ENCODE assay signal across 13 cellular contexts in genomic region chrY:13149148-13149547, GRCh38.
DNase-seq lines count a peak whose midpoint lies in the region; ATAC-seq, FAIRE-seq and TF ChIP-seq lines count a peak whose summit lies in the region.
"Had no signal": no experiment of that assay in that cellular context is flagged by ENCODE, and none has a peak within 500 bp of the region (broad histone marks: within the 10 kb centered on the region; RNA-seq: fewer than 3 reads in every experiment).

No MANE protein-coding gene starts in this region.

- no peak overlapping the region for H3K4me2 ChIP-seq in osteoblast (ENCODE audit: insufficient read depth, low read length)

- no peaks in the 10 kb centered on the region for H3K79me2 ChIP-seq in osteoblast (ENCODE audit: insufficient read depth, low read length)

- H3K27ac ChIP-seq in small intestine (ENCODE audit: low read depth in 1 of 2, low read length in 1 of 2), result no peak overlapping the region
- no peak overlapping the region for H3K27ac ChIP-seq in osteoblast (ENCODE audit: low read depth, low read length)
- H3K27ac ChIP-seq: cardiac muscle cell had no signal

- H3K9me3 ChIP-seq in small intestine (ENCODE audit: control insufficient read depth, low read depth) (no peaks in the 10 kb centered on the region), osteoblast (ENCODE audit: low read depth, low read length) (no peaks in the 10 kb centered on the region)

- H3K27me3 ChIP-seq in small intestine (ENCODE audit: control insufficient read depth in 2 of 2, insufficient read depth in 2 of 2, low read length in 2 of 2), result no peaks in the 10 kb centered on the region
- H3K27me3 ChIP-seq in osteoblast (ENCODE audit: insufficient read depth, low read length), result no peaks in the 10 kb centered on the region
- H3K27me3 ChIP-seq: cardiac muscle cell had no signal

- no peak overlapping the region for H2AFZ ChIP-seq in osteoblast (ENCODE audit: low read length)

- no peaks in the 10 kb centered on the region for H3K9me3 Mint-ChIP-seq in activated T-cell treated with anti-CD3 and anti-CD28 coated beads, Interleukin-2, amount 50 U/mL, for 4 hours
- H3K9me3 Mint-ChIP-seq in activated naive CD8-positive, alpha-beta T cell treated with anti-CD3 and anti-CD28 coated beads, Interleukin-2, amount 50 U/mL, for 24 hours, result no peaks in the 10 kb centered on the region

- peak overlapping the region; percentile 61 for H3K4me3 Mint-ChIP-seq in activated T-cell treated with anti-CD3 and anti-CD28 coated beads, Interleukin-2, amount 50 U/mL, for 4 hours
- peak overlapping the region; percentile 76 for H3K4me3 Mint-ChIP-seq in activated naive CD8-positive, alpha-beta T cell treated with anti-CD3 and anti-CD28 coated beads, Interleukin-2, amount 50 U/mL, for 24 hours

- H3K27ac Mint-ChIP-seq in activated naive CD8-positive, alpha-beta T cell treated with anti-CD3 and anti-CD28 coated beads, Interleukin-2, amount 50 U/mL, for 24 hours, result no peak overlapping the region

- no peaks in the 10 kb centered on the region for H3K36me3 ChIP-seq in small intestine (ENCODE audit: control insufficient read depth in 2 of 2, insufficient read depth in 2 of 2, low read length in 2 of 2)
- no peaks in the 10 kb centered on the region for H3K36me3 ChIP-seq in osteoblast (ENCODE audit: insufficient read depth, low read length)
- H3K36me3 ChIP-seq: cardiac muscle cell had no signal

- ATAC-seq in activated T-cell treated with anti-CD3 and anti-CD28 coated beads, Interleukin-2, amount 50 U/mL, for 4 hours, result no peak
- ATAC-seq in activated naive CD8-positive, alpha-beta T cell treated with anti-CD3 and anti-CD28 coated beads, Interleukin-2, amount 50 U/mL, for 24 hours, result no peak
- ATAC-seq in HG02610 (IDR thresholded peaks at IDR 0.05; ENCODE audit: unreplicated experiment) (no peak), GM18502 (IDR thresholded peaks at IDR 0.05; ENCODE audit: poor library complexity, unreplicated experiment) (no peak)
- ATAC-seq: HCT116 had no signal

- H3K4me1 Mint-ChIP-seq in activated T-cell treated with anti-CD3 and anti-CD28 coated beads, Interleukin-2, amount 50 U/mL, for 4 hours (ENCODE audit: low read depth), result peaks cover 6% of the 10 kb centered on the region
- H3K4me1 Mint-ChIP-seq in activated naive CD8-positive, alpha-beta T cell treated with anti-CD3 and anti-CD28 coated beads, Interleukin-2, amount 50 U/mL, for 24 hours, result peaks cover 3% of the 10 kb centered on the region

- H3K36me3 Mint-ChIP-seq in activated T-cell treated with anti-CD3 and anti-CD28 coated beads, Interleukin-2, amount 50 U/mL, for 4 hours (ENCODE audit: insufficient read depth), result no peaks in the 10 kb centered on the region
- H3K36me3 Mint-ChIP-seq in activated naive CD8-positive, alpha-beta T cell treated with anti-CD3 and anti-CD28 coated beads, Interleukin-2, amount 50 U/mL, for 24 hours (ENCODE audit: low read depth), result no peaks in the 10 kb centered on the region

- no peak for TF ChIP-seq CTCF in osteoblast (IDR thresholded peaks at IDR 0.05; ENCODE audit: extremely low read depth, low read depth, low read length)

- no peaks in the 10 kb centered on the region for H4K20me1 ChIP-seq in osteoblast (ENCODE audit: insufficient read depth, low read length)

- no peaks in the 10 kb centered on the region for H3K27me3 Mint-ChIP-seq in activated T-cell treated with anti-CD3 and anti-CD28 coated beads, Interleukin-2, amount 50 U/mL, for 4 hours (ENCODE audit: low read depth)
- no peaks in the 10 kb centered on the region for H3K27me3 Mint-ChIP-seq in activated naive CD8-positive, alpha-beta T cell treated with anti-CD3 and anti-CD28 coated beads, Interleukin-2, amount 50 U/mL, for 24 hours

- peak overlapping the region; percentile 24 for H3K4me3 ChIP-seq in Jurkat, Clone E6-1 (ENCODE audit: low read length)
- H3K4me3 ChIP-seq in small intestine (ENCODE audit: low read depth in 1 of 2, low read length in 2 of 2) (no peak overlapping the region), osteoblast (ENCODE audit: insufficient read depth, low read length) (no peak overlapping the region)
- H3K4me3 ChIP-seq: cardiac muscle cell had no signal

- no peaks in the 10 kb centered on the region for H3K4me1 ChIP-seq in small intestine (ENCODE audit: control insufficient read depth in 2 of 2, insufficient read depth in 1 of 2, low read depth in 1 of 2, low read length in 1 of 2)
- no peaks in the 10 kb centered on the region for H3K4me1 ChIP-seq in osteoblast (ENCODE audit: insufficient read depth, low read length)

- no peak for FAIRE-seq in small intestine (lab: Jason Lieb, UNC)

- DNase-seq in activated T-cell treated with anti-CD3 and anti-CD28 coated beads, Interleukin-2, amount 50 U/mL, for 4 hours, result no peak
- DNase-seq in activated T-cell treated with anti-CD3 and anti-CD28 coated beads, Interleukin-2, amount 50 U/mL, for 1 hour, result no peak
- DNase-seq in Jurkat, Clone E6-1 (ENCODE audit: low read depth, low spot score), result no peak
- no peak for DNase-seq in activated naive CD8-positive, alpha-beta T cell treated with anti-CD3 and anti-CD28 coated beads, Interleukin-2, amount 50 U/mL, for 24 hours
- peak; percentile 40 for DNase-seq in small intestine
- no peak for DNase-seq in osteoblast (ENCODE audit: insufficient read length, low spot score, missing footprints)
- DNase-seq: NCI-H1436; NCI-H524 treated with DMSO at 0.1 percent for 48 hours; stimulated activated CD4-positive, alpha-beta T cell treated with anti-CD3 and anti-CD28 coated beads, Interleukin-1b, Interleukin-23, amount 100 ng/mL, for 48 hours had no signal
